Comparison of ENCODE assay signal across 17 cellular contexts in the genomic region with DNA sequence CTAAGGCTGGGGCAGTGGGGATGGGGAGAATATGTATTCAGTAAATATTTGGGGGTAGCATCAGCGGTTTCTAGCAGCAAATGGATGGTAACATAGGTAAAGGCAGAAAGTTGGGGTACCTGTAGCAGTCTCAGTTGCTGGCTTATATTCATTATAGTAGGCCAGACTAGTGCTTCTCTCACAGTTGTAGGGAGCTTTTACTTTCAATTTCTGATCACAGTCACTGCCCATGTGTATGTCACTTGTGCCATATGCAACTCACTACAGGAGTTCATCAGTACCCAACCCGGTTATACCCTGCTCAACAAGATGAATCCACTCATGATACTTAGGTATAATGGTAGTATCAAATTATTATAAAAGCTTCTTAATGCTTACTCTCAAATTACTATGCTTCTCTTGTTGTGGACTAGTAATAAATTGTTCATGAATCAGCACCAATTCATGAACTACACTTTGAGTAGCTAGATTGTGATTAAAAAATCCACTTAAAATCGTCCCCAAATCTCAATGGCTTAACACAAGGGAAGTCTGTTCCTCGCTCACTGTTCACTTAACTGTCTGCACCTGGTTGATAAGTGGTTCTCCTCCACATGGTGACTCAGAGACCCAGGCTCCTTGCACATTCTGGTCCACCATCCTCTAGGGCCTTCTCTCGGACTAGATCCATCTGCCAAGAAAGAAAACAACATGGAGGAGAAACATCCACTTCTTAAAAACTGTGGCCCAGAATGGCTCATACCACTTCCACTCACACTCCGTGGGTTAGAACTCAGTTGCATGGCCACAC. TPM values are rescaled to one million over a fixed set of nuclear protein-coding genes. Genes with fewer than 3 reads are reported as not detected.
DNase-seq lines count a peak whose midpoint lies in the region; ATAC-seq and TF ChIP-seq lines count a peak whose summit lies in the region.
"Had no signal": no experiment of that assay in that cellular context is flagged by ENCODE, and none has a peak within 500 bp of the region (broad histone marks: within the 10 kb centered on the region; RNA-seq: fewer than 3 reads in every experiment).

No MANE protein-coding gene starts in this region.

- TF ChIP-seq CTCF in GM20000 (IDR thresholded peaks at IDR 0.05; ENCODE audit: extremely low read depth, missing control alignments) (no peak), natural killer cell (IDR thresholded peaks at IDR 0.05) (no peak)

- H3K4me3 Mint-ChIP-seq in natural killer cell = no peak overlapping the region
- H3K4me3 Mint-ChIP-seq: activated naive CD8-positive, alpha-beta T cell treated with anti-CD3 and anti-CD28 coated beads, Interleukin-2, amount 10 ng/mL, durations not matched to agents 7 days and 5 days had no signal

- ATAC-seq in GM18520 (IDR thresholded peaks at IDR 0.05; ENCODE audit: unreplicated experiment) = peak; percentile 79
- ATAC-seq in HG03175 (IDR thresholded peaks at IDR 0.05; ENCODE audit: unreplicated experiment) = peak; percentile 87
- ATAC-seq in natural killer cell = peak; percentile 58 to 80 (median 75)
- ATAC-seq: left colon had no signal

- peak overlapping the region in 1 of 2 donors; percentile 7 for H3K27ac Mint-ChIP-seq in natural killer cell
- H3K27ac Mint-ChIP-seq: activated naive CD8-positive, alpha-beta T cell treated with anti-CD3 and anti-CD28 coated beads, Interleukin-2, amount 10 ng/mL, durations not matched to agents 7 days and 5 days had no signal

- H3K4me1 Mint-ChIP-seq in natural killer cell = peaks cover 9 to 15% of the 10 kb centered on the region in 2 donors

- intact Hi-C loops in natural killer cell (cut with micrococcal nuclease) = no loop called here

- H3K9me3 Mint-ChIP-seq in natural killer cell = peaks cover 6 to 8% of the 10 kb centered on the region in 2 donors

- peaks cover 0 to 5% of the 10 kb centered on the region in 2 donors for H3K27me3 Mint-ChIP-seq in natural killer cell (ENCODE audit: low read depth in 2 of 2)

- peaks cover 5% of the 10 kb centered on the region for H3K36me3 Mint-ChIP-seq in natural killer cell

- peak; percentile 26 for DNase-seq in GM20000 (ENCODE audit: low spot score)
- DNase-seq in natural killer cell = no peak
- no peak for DNase-seq in NCI-H2171 treated with DMSO at 0.1 percent for 48 hours (lab: John Stamatoyannopoulos, UW)
- DNase-seq in mesenteric fat pad (ENCODE audit: low spot score) = no peak
- DNase-seq in HuH-7.5 (ENCODE audit: low spot score) = no peak
- DNase-seq: activated CD8-positive, alpha-beta memory T cell treated with anti-CD3 and anti-CD28 coated beads, Interleukin-2, amount 50 U/mL, for 48 hours; activated naive CD8-positive, alpha-beta T cell treated with anti-CD3 and anti-CD28 coated beads, Interleukin-2, amount 10 ng/mL, durations not matched to agents 7 days and 5 days; DMS79; effector memory CD4-positive, alpha-beta T cell; H7; left colon; NCI-H2029; NCI-H69; RPMI8226; stomach had no signal

RNA-seq across cellular contexts. Expression of gene MYLIP, which starts 31.3 kb away (rescaled TPM):
- total RNA-seq in natural killer cell (100 to 1,000 TPM; 127 to 207 (median 150) TPM), mesenteric fat pad (19.7 TPM)
